9 cellular contexts compared by ENCODE assay signal in genomic region chr6:88650029-88650619, GRCh38.
DNase-seq lines count a peak whose midpoint lies in the region; ATAC-seq and TF ChIP-seq lines count a peak whose summit lies in the region.
"Had no signal": no experiment of that assay in that cellular context is flagged by ENCODE, and none has a peak within 500 bp of the region (broad histone marks: within the 10 kb centered on the region; RNA-seq: fewer than 3 reads in every experiment).

No MANE protein-coding gene starts in this region.

- intact Hi-C loops in transverse colon (cut with DNase I; ENCODE audit: low total_unique reads), result no loop called here

- no peak overlapping the region for H3K4me3 ChIP-seq in cardiac fibroblast (replicated peaks in 1 of 2; ENCODE audit: low read depth in 2 of 2, low read length in 2 of 2)
- H3K4me3 ChIP-seq in transverse colon, result no peak overlapping the region
- H3K4me3 ChIP-seq: lung had no signal

- no peak for TF ChIP-seq POLR2A in transverse colon (IDR thresholded peaks at IDR 0.05)

- peak; percentile 87 for ATAC-seq in GM21367 (IDR thresholded peaks at IDR 0.05; ENCODE audit: unreplicated experiment)
- ATAC-seq in HG03280 (IDR thresholded peaks at IDR 0.05; ENCODE audit: unreplicated experiment), result peak; percentile 97
- ATAC-seq in omental fat pad (ENCODE audit: low FRiP score), result no peak

- DNase-seq in GM04503 (ENCODE audit: low read depth) (peak; percentile 71), cardiac fibroblast (ENCODE audit: low read depth in 2 of 2) (peak; percentile 60 to 82), AML-193 (lab: John Stamatoyannopoulos, UW) (no peak), NCI-H1092 (lab: John Stamatoyannopoulos, UW) (no peak), omental fat pad (ENCODE audit: low spot score) (no peak), transverse colon (no peak)

- no peak overlapping the region for H3K27ac ChIP-seq in transverse colon

- TF ChIP-seq CTCF in cardiac fibroblast (IDR thresholded peaks at IDR 0.05; ENCODE audit: low read depth, low read length), result no peak
- no peak for TF ChIP-seq CTCF in omental fat pad (IDR thresholded peaks at IDR 0.05)
- TF ChIP-seq CTCF in transverse colon (IDR thresholded peaks at IDR 0.05), result no peak

- H3K4me1 ChIP-seq in transverse colon, result no peaks in the 10 kb centered on the region

- no peaks in the 10 kb centered on the region for H3K36me3 ChIP-seq in transverse colon

- TF ChIP-seq EP300 in transverse colon (IDR thresholded peaks at IDR 0.05; ENCODE audit: low read depth), result no peak

- WGBS in transverse colon (ENCODE audit: low coverage in 1 of 2), 2 donors, result 69 to 87% methylated on average over 4 to 5 of the region's 5 CpGs

- H3K9me3 ChIP-seq in transverse colon, result no peaks in the 10 kb centered on the region

- in situ Hi-C loops in transverse colon (cut with MboI; ENCODE audit: low pct_ligation_motif_present in 1 of 4, low pct_unique_long_range_greater_than_20kb in 1 of 4, low sequenced_read_pairs in 3 of 4), result no loop called here

- no peaks in the 10 kb centered on the region for H3K27me3 ChIP-seq in transverse colon

Comparison
In these comparisons a context has a peak if more than half of its experiments do, and no peak if none do; other contexts are left out.
1. DNase-seq: peak in GM04503 (single experiment) and cardiac fibroblast (2 of 2); none in AML-193 (0 of 2), NCI-H1092 (single experiment), omental fat pad (single experiment) and transverse colon (single experiment).